18 cellular contexts compared by ENCODE assay signal in the genomic region with DNA sequence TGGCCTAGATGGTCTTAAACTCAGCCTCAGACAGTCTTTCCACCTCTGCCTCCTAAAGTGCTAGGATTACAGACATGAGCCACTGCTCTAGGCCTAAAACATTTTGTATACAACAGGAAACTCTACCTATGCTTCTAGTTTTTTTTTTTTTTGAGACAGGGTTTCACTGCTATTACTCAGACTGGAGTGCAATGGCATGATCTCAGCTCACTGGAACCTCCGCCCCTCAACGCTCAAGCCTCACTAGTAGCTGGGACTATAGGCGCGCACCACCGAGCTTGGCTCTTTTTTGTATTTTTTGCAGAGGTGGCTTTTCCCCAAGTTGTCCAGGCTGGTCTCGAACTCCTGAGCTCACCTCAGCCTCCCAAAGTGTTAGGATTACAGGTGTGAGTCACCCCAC. TPM values are rescaled to one million over a fixed set of nuclear protein-coding genes. Genes with fewer than 3 reads are reported as not detected.
DNase-seq lines count a peak whose midpoint lies in the region; TF ChIP-seq lines count a peak whose summit lies in the region.
"Had no signal": no experiment of that assay in that cellular context is flagged by ENCODE, and none has a peak within 500 bp of the region (broad histone marks: within the 10 kb centered on the region; RNA-seq: fewer than 3 reads in every experiment).

No MANE protein-coding gene starts in this region.

- peaks cover 99% of the 10 kb centered on the region for H3K36me3 Mint-ChIP-seq in activated T-cell treated with anti-CD3 and anti-CD28 coated beads, Interleukin-2, amount 50 U/mL, for 24 hours (ENCODE audit: low read depth)
- peaks cover 63% of the 10 kb centered on the region for H3K36me3 Mint-ChIP-seq in HFFc6 (ENCODE audit: low read depth)
- H3K36me3 Mint-ChIP-seq in activated naive CD8-positive, alpha-beta T cell treated with anti-CD3 and anti-CD28 coated beads for 36 hours: peaks cover 76% of the 10 kb centered on the region

- no peaks in the 10 kb centered on the region for H3K27me3 Mint-ChIP-seq in activated T-cell treated with anti-CD3 and anti-CD28 coated beads, Interleukin-2, amount 50 U/mL, for 24 hours
- peaks cover 3% of the 10 kb centered on the region; the same call in 1 of the 2 replicates for H3K27me3 Mint-ChIP-seq in HFFc6 (ENCODE audit: insufficient read depth)
- H3K27me3 Mint-ChIP-seq in activated naive CD8-positive, alpha-beta T cell treated with anti-CD3 and anti-CD28 coated beads for 36 hours: no peaks in the 10 kb centered on the region
- H3K27me3 Mint-ChIP-seq: CD8-positive, alpha-beta memory T cell; effector memory CD8-positive, alpha-beta T cell; stimulated activated naive CD8-positive, alpha-beta T cell treated with anti-CD3 and anti-CD28 coated beads, Interleukin-15, Interleukin-2, amounts not matched to agents 100 ng/mL and 50 ng/mL, for 24 hours had no signal

- peak overlapping the region; percentile 52 for H3K4me3 Mint-ChIP-seq in activated T-cell treated with anti-CD3 and anti-CD28 coated beads, Interleukin-2, amount 50 U/mL, for 24 hours
- no peak overlapping the region for H3K4me3 Mint-ChIP-seq in HFFc6
- H3K4me3 Mint-ChIP-seq in activated naive CD8-positive, alpha-beta T cell treated with anti-CD3 and anti-CD28 coated beads for 36 hours: peak overlapping the region; percentile 47
- H3K4me3 Mint-ChIP-seq: stimulated activated naive CD8-positive, alpha-beta T cell treated with anti-CD3 and anti-CD28 coated beads, Interleukin-15, Interleukin-2, amounts not matched to agents 100 ng/mL and 50 ng/mL, for 24 hours had no signal

- DNase-seq in activated T-cell treated with anti-CD3 and anti-CD28 coated beads, Interleukin-2, amount 50 U/mL, for 24 hours: no peak
- DNase-seq in activated T-cell treated with anti-CD3 and anti-CD28 coated beads for 4 hours: no peak
- DNase-seq in HFFc6: no peak
- DNase-seq in activated naive CD8-positive, alpha-beta T cell treated with anti-CD3 and anti-CD28 coated beads for 36 hours: no peak
- DNase-seq in osteoblast (ENCODE audit: insufficient read length, low spot score, missing footprints): no peak
- no peak for DNase-seq in HAP-1 (ENCODE audit: low spot score in 2 of 2)
- no peak for DNase-seq in adrenal gland
- no peak for DNase-seq in G401 (ENCODE audit: low spot score)
- DNase-seq: activated gamma-delta T cell treated with Interleukin-2 at 50 U/mL for 16 hours; CD8-positive, alpha-beta memory T cell; central memory CD4-positive, alpha-beta T cell; effector memory CD8-positive, alpha-beta T cell; left ventricle myocardium inferior; NCI-H1436; NCI-H226; spleen; T-helper 1 cell had no signal

- peaks cover 32% of the 10 kb centered on the region for H3K4me1 ChIP-seq in osteoblast (ENCODE audit: insufficient read depth, low read length)
- peaks cover 5% of the 10 kb centered on the region for H3K4me1 ChIP-seq in HAP-1
- peaks cover 6 to 29% of the 10 kb centered on the region in 2 donors for H3K4me1 ChIP-seq in adrenal gland (replicated peaks in 1 of 2)

- no peaks in the 10 kb centered on the region for H3K9me3 Mint-ChIP-seq in activated T-cell treated with anti-CD3 and anti-CD28 coated beads, Interleukin-2, amount 50 U/mL, for 24 hours
- H3K9me3 Mint-ChIP-seq in HFFc6: no peaks in the 10 kb centered on the region
- no peaks in the 10 kb centered on the region for H3K9me3 Mint-ChIP-seq in activated naive CD8-positive, alpha-beta T cell treated with anti-CD3 and anti-CD28 coated beads for 36 hours
- H3K9me3 Mint-ChIP-seq: CD8-positive, alpha-beta memory T cell; effector memory CD8-positive, alpha-beta T cell; stimulated activated naive CD8-positive, alpha-beta T cell treated with anti-CD3 and anti-CD28 coated beads, Interleukin-15, Interleukin-2, amounts not matched to agents 100 ng/mL and 50 ng/mL, for 24 hours had no signal

- H2AFZ ChIP-seq in osteoblast (ENCODE audit: low read length): no peak overlapping the region

- H3K79me2 ChIP-seq in osteoblast (ENCODE audit: insufficient read depth, low read length): peaks cover 98% of the 10 kb centered on the region

- H3K4me1 Mint-ChIP-seq in activated T-cell treated with anti-CD3 and anti-CD28 coated beads, Interleukin-2, amount 50 U/mL, for 24 hours (ENCODE audit: low read depth): peaks cover 81% of the 10 kb centered on the region
- peaks cover 35% of the 10 kb centered on the region for H3K4me1 Mint-ChIP-seq in HFFc6 (ENCODE audit: low read depth)
- peaks cover 64% of the 10 kb centered on the region for H3K4me1 Mint-ChIP-seq in activated naive CD8-positive, alpha-beta T cell treated with anti-CD3 and anti-CD28 coated beads for 36 hours

- no peak for TF ChIP-seq POLR2A in adrenal gland (IDR thresholded peaks at IDR 0.05)

- H3K27ac ChIP-seq in osteoblast (ENCODE audit: low read depth, low read length): peak overlapping the region; percentile 36
- H3K27ac ChIP-seq in adrenal gland: no peak overlapping the region
- H3K27ac ChIP-seq: left ventricle myocardium inferior, spleen had no signal

- intact Hi-C loops in adrenal gland (cut with DNase I): no loop called here

- no peak overlapping the region for H3K4me3 ChIP-seq in osteoblast (ENCODE audit: insufficient read depth, low read length)
- H3K4me3 ChIP-seq in HAP-1: no peak overlapping the region
- H3K4me3 ChIP-seq in adrenal gland: no peak overlapping the region
- H3K4me3 ChIP-seq: left ventricle myocardium inferior, spleen had no signal

- peak overlapping the region; percentile 100 for H3K27ac Mint-ChIP-seq in activated T-cell treated with anti-CD3 and anti-CD28 coated beads, Interleukin-2, amount 50 U/mL, for 24 hours
- peak overlapping the region; percentile 49; the same call in 1 of the 2 replicates for H3K27ac Mint-ChIP-seq in HFFc6
- peak overlapping the region; percentile 65 for H3K27ac Mint-ChIP-seq in activated naive CD8-positive, alpha-beta T cell treated with anti-CD3 and anti-CD28 coated beads for 36 hours
- H3K27ac Mint-ChIP-seq: effector memory CD8-positive, alpha-beta T cell had no signal

- 88 to 94% (median 91%) methylated on average over 6 of the region's 6 CpGs for WGBS in adrenal gland, 4 donors

- H4K20me1 ChIP-seq in osteoblast (ENCODE audit: insufficient read depth, low read length): peaks cover 15% of the 10 kb centered on the region

- H3K36me3 ChIP-seq in osteoblast (ENCODE audit: insufficient read depth, low read length) (peaks cover 91% of the 10 kb centered on the region), HAP-1 (replicated peaks) (peaks cover 93% of the 10 kb centered on the region), adrenal gland (replicated peaks in 1 of 2) (peaks cover 0 to 88% of the 10 kb centered on the region in 2 donors)

- H3K9me3 ChIP-seq in osteoblast (ENCODE audit: low read depth, low read length) (no peaks in the 10 kb centered on the region), HAP-1 (no peaks in the 10 kb centered on the region), adrenal gland (replicated peaks in 1 of 3) (no peaks in the 10 kb centered on the region)
- H3K9me3 ChIP-seq: left ventricle myocardium inferior, spleen had no signal

- in situ Hi-C loops in HAP-1 (cut with MboI; ENCODE audit: low sequenced_read_pairs) (loop anchor here (10.0 kb wide), 1 partner anchor 705 kb away; no protein-coding TSS in a partner anchor), G401 (cut with HindIII; ENCODE audit: low sequenced_read_pairs) (no loop called here)

- no peak overlapping the region for H3K4me2 ChIP-seq in osteoblast (ENCODE audit: insufficient read depth, low read length)

- TF ChIP-seq CTCF in HFFc6 (IDR thresholded peaks at IDR 0.05) (no peak), osteoblast (IDR thresholded peaks at IDR 0.05; ENCODE audit: extremely low read depth, low read depth, low read length) (no peak), adrenal gland (IDR thresholded peaks at IDR 0.05) (no peak)

- H3K27me3 ChIP-seq in osteoblast (ENCODE audit: insufficient read depth, low read length) (no peaks in the 10 kb centered on the region), HAP-1 (ENCODE audit: low read depth) (no peaks in the 10 kb centered on the region), adrenal gland (no peaks in the 10 kb centered on the region)
- H3K27me3 ChIP-seq: spleen had no signal

RNA-seq across cellular contexts. Expression of gene HSPA9, which starts 5.4 kb away (rescaled TPM):
- 100 to 1,000 TPM; 193 to 236 (median 210) TPM for total RNA-seq in HFFc6 (2021; fragmentation: NEBNext Ultra II Directional; extraction: Animal tissue kit (Norgen Biotek cat#: 25700))
- total RNA-seq in activated naive CD8-positive, alpha-beta T cell treated with anti-CD3 and anti-CD28 coated beads for 36 hours: 100 to 1,000 TPM; 578 to 584 TPM
- total RNA-seq in osteoblast (499 and 624 TPM in 2 replicates), adrenal gland (100 to 1,000 TPM; 376 to 735 (median 501) TPM)
- 1,000 to 10,000 TPM in 1 of 3 donors, 100 to 1,000 TPM in 1, 10 to 100 TPM in 1; 92.3 to 1,206 (median 155) TPM for polyA plus RNA-seq in adrenal gland
- 394 and 650 TPM in 2 replicates for total RNA-seq in G401 (2014; rRNA removed; shearing (Covaris generic))

RNA-seq across cellular contexts. Expression of gene ETF1, which starts 26.7 kb away (rescaled TPM):
- 100 to 1,000 TPM; 133 to 153 (median 148) TPM for total RNA-seq in HFFc6 (2021; fragmentation: NEBNext Ultra II Directional; extraction: Animal tissue kit (Norgen Biotek cat#: 25700))
- 100 to 1,000 TPM; 256 TPM for total RNA-seq in activated naive CD8-positive, alpha-beta T cell treated with anti-CD3 and anti-CD28 coated beads for 36 hours
- total RNA-seq in osteoblast: 113 and 116 TPM in 2 replicates
- total RNA-seq in adrenal gland: 100 to 1,000 TPM in 2 of 8 donors, 10 to 100 TPM in 6; 41.9 to 178 (median 72.3) TPM
- polyA plus RNA-seq in adrenal gland: 100 to 1,000 TPM in 1 of 3 donors, 10 to 100 TPM in 2; 25.4 to 171 (median 27.8) TPM
- 168 and 229 TPM in 2 replicates for total RNA-seq in G401 (2014; rRNA removed; shearing (Covaris generic))

Comparison
In these comparisons a context has a peak if more than half of its experiments do, and no peak if none do; other contexts are left out.
1. H3K27ac Mint-ChIP-seq: peak in every context shown above with its lines; median percentile 100 in activated T-cell treated with anti-CD3 and anti-CD28 coated beads, Interleukin-2, amount 50 U/mL, for 24 hours; 65 in activated naive CD8-positive, alpha-beta T cell treated with anti-CD3 and anti-CD28 coated beads for 36 hours; 49 in HFFc6.